In genomic region chr1:204258213-204259115, GRCh38 we compare ENCODE assay signal across 9 cellular contexts. TPM values are rescaled to one million over a fixed set of nuclear protein-coding genes. Genes with fewer than 3 reads are reported as not detected.
A peak's percentile ranks its signal among the peaks of the same experiment; 100 is the strongest.
DNase-seq lines count a peak whose midpoint lies in the region; ATAC-seq, FAIRE-seq and TF ChIP-seq lines count a peak whose summit lies in the region.
"Had no signal": no experiment of that assay in that cellular context is flagged by ENCODE, and none has a peak within 500 bp of the region (broad histone marks: within the 10 kb centered on the region; RNA-seq: fewer than 3 reads in every experiment).

No MANE protein-coding gene starts in this region.

- intact Hi-C loops in breast epithelium (cut with DNase I; ENCODE audit: low total_unique reads): no loop called here
- intact Hi-C loops in kidney (cut with DNase I): no loop called here

- no peak for ATAC-seq in HG03108 (IDR thresholded peaks at IDR 0.05; ENCODE audit: unreplicated experiment)
- ATAC-seq in HG03354 (IDR thresholded peaks at IDR 0.05; ENCODE audit: poor library complexity, severe bottlenecking, unreplicated experiment): no peak

- FAIRE-seq in kidney (lab: Jason Lieb, UNC): no peak

- DNase-seq in DMS114 treated with DMSO at 0.1 percent for 48 hours (lab: John Stamatoyannopoulos, UW; ENCODE audit: unreplicated experiment) (peak; percentile 14), HT-29 (ENCODE audit: low spot score) (peak; percentile 69), RPMI8226 (peak; percentile 51), breast epithelium (ENCODE audit: low spot score in 2 of 2) (no peak), kidney (peak; percentile 90)
- peak; percentile 5 for DNase-seq in stimulated activated naive CD4-positive, alpha-beta T cell treated with Interleukin-2 at 50 U/mL for 16 hours (lab: John Stamatoyannopoulos, UW)

- H3K9me3 ChIP-seq in breast epithelium (no peaks in the 10 kb centered on the region), kidney (ENCODE audit: control insufficient read depth in 1 of 2, low read length in 2 of 2) (no peaks in the 10 kb centered on the region)

- peak overlapping the region in 1 of 2 donors; percentile 7 for H3K27ac ChIP-seq in breast epithelium
- peak overlapping the region in 1 of 2 donors; percentile 32 for H3K27ac ChIP-seq in kidney (ENCODE audit: low read depth in 2 of 2, low read length in 2 of 2)

- TF ChIP-seq CTCF in breast epithelium (IDR thresholded peaks at IDR 0.05) (peak; percentile 31 to 47 (median 34)), kidney (IDR thresholded peaks at IDR 0.05; ENCODE audit: borderline replicate concordance, extremely low read depth, insufficient read depth) (peak; percentile 73)

- no peaks in the 10 kb centered on the region for H3K27me3 ChIP-seq in breast epithelium

- peaks cover 5 to 7% of the 10 kb centered on the region in 2 donors for H3K4me1 ChIP-seq in breast epithelium
- peaks cover 25 to 30% of the 10 kb centered on the region in 2 donors for H3K4me1 ChIP-seq in kidney (ENCODE audit: control insufficient read depth in 1 of 2, insufficient read depth in 1 of 2, low read depth in 1 of 2, low read length in 2 of 2)

- TF ChIP-seq POLR2A in breast epithelium (IDR thresholded peaks at IDR 0.05): no peak

- H3K4me3 ChIP-seq in breast epithelium: no peak overlapping the region
- H3K4me3 ChIP-seq in kidney (ENCODE audit: low read length in 2 of 2): no peak overlapping the region

- H3K36me3 ChIP-seq in breast epithelium: no peaks in the 10 kb centered on the region
- peaks cover 16 to 46% of the 10 kb centered on the region in 2 donors for H3K36me3 ChIP-seq in kidney (ENCODE audit: control insufficient read depth in 1 of 2, insufficient read depth in 2 of 2, low read length in 2 of 2)

- H3K9ac ChIP-seq in kidney (ENCODE audit: low read length in 2 of 2): peak overlapping the region in 1 of 2 donors; percentile 14

RNA-seq across cellular contexts. Expression of gene GOLT1A, which starts 44.7 kb away (rescaled TPM):
- 10.8 and 28.7 TPM in 2 replicates for total RNA-seq in HT-29 (2014; rRNA removed; shearing (Covaris generic))
- total RNA-seq in breast epithelium (1 to 10 TPM in 2 of 3 donors, not detected in 1; 3.4 to 4.6 TPM), kidney (8.9 TPM)
- 47.7 TPM for polyA plus RNA-seq in kidney (ENCODE audit: insufficient read depth, low read depth, low replicate concordance)
- total RNA-seq: T-helper 1 cell treated with Interleukin-12 subunit alpha and Interleukin-12 subunit beta and Interleukin-4 antibody, amounts not matched to agents 30 ng/mL and 1 ng/mL, for 36 hours had no signal

Comparison
In these comparisons a context has a peak if more than half of its experiments do, and no peak if none do; other contexts are left out.
1. DNase-seq: peak in DMS114 treated with DMSO at 0.1 percent for 48 hours (single experiment), HT-29 (single experiment), RPMI8226 (single experiment), kidney (single experiment) and stimulated activated naive CD4-positive, alpha-beta T cell treated with Interleukin-2 at 50 U/mL for 16 hours (single experiment); none in breast epithelium (0 of 2).